In the genomic region with DNA sequence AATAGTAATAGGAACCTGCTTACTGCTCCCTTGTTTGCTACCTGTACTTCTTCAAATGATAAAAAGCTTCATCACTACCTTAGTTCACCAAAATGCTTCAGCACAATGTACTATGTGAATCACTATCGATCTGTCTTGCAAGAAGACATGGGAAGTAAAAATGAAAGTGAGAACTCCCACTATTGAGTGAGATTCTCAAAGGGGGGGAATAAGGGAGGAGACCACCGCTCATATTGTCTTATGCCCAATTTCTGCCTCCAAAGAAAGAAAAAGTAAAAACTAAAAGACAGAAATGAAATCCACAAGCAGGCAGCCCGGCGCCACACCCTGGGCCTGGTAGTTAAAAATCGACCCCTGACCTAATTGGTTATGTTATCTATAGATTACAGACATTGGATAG, we compare ENCODE assay signal across 2 cellular contexts. TPM values are rescaled to one million over a fixed set of nuclear protein-coding genes. Genes with fewer than 3 reads are reported as not detected.
"Had no signal": no experiment of that assay in that cellular context is flagged by ENCODE, and none has a peak within 500 bp of the region (broad histone marks: within the 10 kb centered on the region; RNA-seq: fewer than 3 reads in every experiment).

No MANE protein-coding gene starts in this region.

RNA-seq across cellular contexts. Expression of a gene that starts 18.5 kb away (rescaled TPM):
- total RNA-seq: esophagus muscularis mucosa, gastrocnemius medialis had no signal
